ENCODE assay signal across 21 cellular contexts in the genomic region with DNA sequence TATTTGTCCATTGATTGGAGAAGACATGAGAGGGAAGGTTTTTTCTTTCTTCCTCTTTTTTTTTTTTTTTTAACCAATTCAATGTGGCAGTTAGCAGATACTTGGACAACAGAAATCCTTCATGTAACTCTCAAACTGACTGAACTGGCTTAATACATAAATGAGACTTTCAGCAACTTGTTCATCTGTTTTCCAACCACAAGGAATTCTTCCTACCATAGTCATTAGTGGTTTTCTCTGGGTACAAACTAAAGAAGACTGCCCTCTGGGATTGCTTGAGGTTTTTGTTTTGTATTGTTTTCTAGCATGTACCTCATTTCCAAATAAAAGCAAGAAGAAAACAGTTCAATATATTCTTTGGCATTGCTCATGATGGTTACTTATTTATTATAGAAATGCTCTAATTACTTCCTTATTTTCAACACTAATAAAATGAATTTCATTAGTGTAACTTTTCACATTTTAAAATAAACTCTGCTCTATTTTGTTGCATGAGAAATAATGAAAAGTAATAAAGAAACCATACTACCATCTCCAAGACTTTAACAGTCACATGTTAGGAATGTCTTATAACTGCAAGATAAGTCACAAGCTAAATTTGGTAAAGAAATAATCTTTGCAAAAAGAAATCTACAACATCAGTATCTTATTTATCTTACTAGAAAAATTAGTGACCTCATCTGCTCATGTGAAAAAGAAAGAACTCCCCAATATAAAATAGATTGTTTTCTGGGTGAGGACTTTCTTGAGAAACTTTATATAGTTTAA. TPM values are rescaled to one million over a fixed set of nuclear protein-coding genes. Genes with fewer than 3 reads are reported as not detected.
DNase-seq lines count a peak whose midpoint lies in the region; TF ChIP-seq lines count a peak whose summit lies in the region.
"Had no signal": no experiment of that assay in that cellular context is flagged by ENCODE, and none has a peak within 500 bp of the region (broad histone marks: within the 10 kb centered on the region; RNA-seq: fewer than 3 reads in every experiment).

No MANE protein-coding gene starts in this region.

- DNase-seq in Daoy (ENCODE audit: low read depth) (peak; percentile 11), NCI-H226 (peak; percentile 32), epithelial cell of esophagus (ENCODE audit: low read depth) (peak; percentile 13), non-pigmented ciliary epithelial cell (ENCODE audit: low read depth) (peak; percentile 61), NCI-H2227 (lab: John Stamatoyannopoulos, UW; ENCODE audit: unreplicated experiment) (no peak), DMS153 treated with DMSO at 0.1 percent for 48 hours (lab: John Stamatoyannopoulos, UW; ENCODE audit: unreplicated experiment) (no peak), cortex of kidney (lab: John Stamatoyannopoulos, UW) (no peak)
- no peak for DNase-seq in stimulated activated CD4-positive, alpha-beta T cell treated with anti-CD3 and anti-CD28 coated beads, Interleukin-2, amount 100 ng/mL, for 48 hours
- DNase-seq: activated CD4-positive, alpha-beta T cell treated with anti-CD3 and anti-CD28 coated beads, Interleukin-2, amount 10 ng/mL, durations not matched to agents 24 days and 14 days; activated T-cell treated with anti-CD3 and anti-CD28 coated beads, Interleukin-2, amount 50 U/mL, for 48 hours; aorta; effector CD8-positive, alpha-beta T cell; head of caudate nucleus; left colon; naive B cell; NCI-H1694; NCI-H510A treated with DMSO at 0.1 percent for 48 hours; PC-3; psoas muscle; stimulated activated CD4-positive, alpha-beta T cell treated with anti-CD3 and anti-CD28 coated beads, Interleukin-4, amount 100 ng/mL, for 1 hour; upper lobe of right lung had no signal

- no peak for TF ChIP-seq CTCF in epithelial cell of esophagus (IDR thresholded peaks at IDR 0.05; ENCODE audit: insufficient read depth, low read depth, low read length, missing control alignments)

- H3K4me3 ChIP-seq in epithelial cell of esophagus (ENCODE audit: low read length): no peak overlapping the region
- H3K4me3 ChIP-seq: psoas muscle, upper lobe of right lung had no signal

RNA-seq across cellular contexts. Expression of gene ME1, which starts 52.0 kb away (rescaled TPM):
- total RNA-seq in Daoy (2014; rRNA removed; shearing (Covaris generic)): 19.9 and 22.4 TPM in 2 replicates
- total RNA-seq: activated CD4-positive, alpha-beta T cell treated with anti-CD3 and anti-CD28 coated beads, Interleukin-2, amount 10 ng/mL, durations not matched to agents 24 days and 14 days had no signal

Comparison
In these comparisons a context has a peak if more than half of its experiments do, and no peak if none do; other contexts are left out.
1. DNase-seq: peak in Daoy (single experiment), NCI-H226 (single experiment), epithelial cell of esophagus (single experiment) and non-pigmented ciliary epithelial cell (single experiment); none in stimulated activated CD4-positive, alpha-beta T cell treated with anti-CD3 and anti-CD28 coated beads, Interleukin-2, amount 100 ng/mL, for 48 hours (0 of 2), NCI-H2227 (single experiment), DMS153 treated with DMSO at 0.1 percent for 48 hours (single experiment) and cortex of kidney (single experiment).